Comparison of ENCODE assay signal across 27 cellular contexts in the genomic region with DNA sequence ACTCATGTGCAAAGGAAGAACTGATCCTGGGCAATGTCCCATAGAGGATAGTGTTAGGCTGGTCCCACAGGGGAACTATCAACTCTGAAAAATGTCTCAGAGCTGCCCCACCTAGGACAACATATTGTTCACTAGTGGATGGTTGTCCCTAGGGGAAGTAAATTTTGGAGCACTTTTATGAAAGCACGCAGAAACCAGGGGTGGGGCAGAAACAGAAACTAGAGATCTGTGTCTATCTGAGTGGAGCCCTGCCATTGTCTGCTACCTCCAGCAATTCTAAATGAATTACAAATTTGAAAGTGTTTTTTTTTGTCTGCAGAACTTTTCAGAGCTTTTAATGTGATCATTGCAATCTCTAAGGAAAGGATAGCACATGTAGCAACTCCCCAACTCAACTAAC.
"Had no signal": no experiment of that assay in that cellular context is flagged by ENCODE, and none has a peak within 500 bp of the region (broad histone marks: within the 10 kb centered on the region; RNA-seq: fewer than 3 reads in every experiment).

No MANE protein-coding gene starts in this region.

- H3K4me3 Mint-ChIP-seq: activated CD4-positive, alpha-beta memory T cell treated with anti-CD3 and anti-CD28 coated beads for 36 hours; activated T-cell treated with anti-CD3 and anti-CD28 coated beads, Interleukin-2, amount 50 U/mL, for 24 hours; endodermal cell; stimulated activated naive B cell treated with anti-CD40 and anti-IgM and Interleukin-4, amounts not matched to agents 10 μg/mL and 1 μg/mL and 100 μg/mL, for 72 hours; T-helper 2 cell treated with Interferon-gamma antibody and Interleukin-4, amounts not matched to agents 5 μg/mL and 100 μg/mL, for 36 hours had no signal

- H3K9ac ChIP-seq: parathyroid adenoma had no signal

- H3K27ac Mint-ChIP-seq: activated CD4-positive, alpha-beta memory T cell treated with anti-CD3 and anti-CD28 coated beads for 36 hours; activated T-cell treated with anti-CD3 and anti-CD28 coated beads, Interleukin-2, amount 50 U/mL, for 24 hours; endodermal cell; stimulated activated naive B cell treated with anti-CD40 and anti-IgM and Interleukin-4, amounts not matched to agents 10 μg/mL and 1 μg/mL and 100 μg/mL, for 72 hours; T-helper 2 cell treated with Interferon-gamma antibody and Interleukin-4, amounts not matched to agents 5 μg/mL and 100 μg/mL, for 36 hours had no signal

- H2AFZ ChIP-seq: parathyroid adenoma had no signal

- H3K79me2 ChIP-seq: parathyroid adenoma had no signal

- ATAC-seq: esophagus mucosa; left cardiac atrium; left ventricle myocardium superior; stimulated activated naive B cell treated with anti-CD40 and anti-IgM and Interleukin-4, amounts not matched to agents 10 μg/mL and 1 μg/mL and 100 μg/mL, for 72 hours had no signal

- H3K4me1 ChIP-seq: parathyroid adenoma, thyroid gland had no signal

- H3K9me3 ChIP-seq: right atrium auricular region, stomach, thyroid gland, upper lobe of right lung had no signal

- H3K27ac ChIP-seq: parathyroid adenoma, right atrium auricular region, stomach, thyroid gland, upper lobe of right lung, VCaP had no signal

- H3K36me3 ChIP-seq: right atrium auricular region, stomach, thyroid gland, upper lobe of right lung had no signal

- H3K36me3 Mint-ChIP-seq: activated CD4-positive, alpha-beta memory T cell treated with anti-CD3 and anti-CD28 coated beads for 36 hours; stimulated activated naive B cell treated with anti-CD40 and anti-IgM and Interleukin-4, amounts not matched to agents 10 μg/mL and 1 μg/mL and 100 μg/mL, for 72 hours had no signal

- FAIRE-seq: keratinocyte had no signal

- H3K4me3 ChIP-seq: right atrium auricular region, stomach, thyroid gland, upper lobe of right lung had no signal

- H3K9me3 Mint-ChIP-seq: activated CD4-positive, alpha-beta memory T cell treated with anti-CD3 and anti-CD28 coated beads for 36 hours; activated T-cell treated with anti-CD3 and anti-CD28 coated beads, Interleukin-2, amount 50 U/mL, for 24 hours; endodermal cell; stimulated activated naive B cell treated with anti-CD40 and anti-IgM and Interleukin-4, amounts not matched to agents 10 μg/mL and 1 μg/mL and 100 μg/mL, for 72 hours; T-helper 2 cell treated with Interferon-gamma antibody and Interleukin-4, amounts not matched to agents 5 μg/mL and 100 μg/mL, for 36 hours had no signal

- H3K27me3 ChIP-seq: right atrium auricular region, stomach, thyroid gland, upper lobe of right lung had no signal

- DNase-seq: activated CD4-positive, alpha-beta memory T cell treated with anti-CD3 and anti-CD28 coated beads for 36 hours; activated CD4-positive, alpha-beta T cell treated with anti-CD3 and anti-CD28 coated beads for 48 hours; activated CD8-positive, alpha-beta memory T cell treated with anti-CD3 and anti-CD28 coated beads, Interleukin-2, amount 50 U/mL, for 48 hours; activated gamma-delta T cell treated with Interleukin-2 at 50 U/mL for 16 hours; activated naive CD4-positive, alpha-beta T cell treated with anti-CD3 and anti-CD28 coated beads, Interleukin-2, amount 50 U/mL, for 16 hours; activated T-cell treated with anti-CD3 and anti-CD28 coated beads, Interleukin-2, amount 50 U/mL, for 24 hours; amniotic stem cell; caudate nucleus; endodermal cell; foreskin fibroblast; head of caudate nucleus; hippocampal formation; left cardiac atrium; left ventricle myocardium superior; nucleus accumbens; stimulated activated CD4-positive, alpha-beta T cell treated with anti-CD3 and anti-CD28 coated beads, Interleukin-15, amount 100 ng/mL, for 24 hours; stimulated activated CD4-positive, alpha-beta T cell treated with anti-CD3 and anti-CD28 coated beads, Interleukin-2, amount 100 ng/mL, for 24 hours; stimulated activated naive B cell treated with anti-CD40 and anti-IgM and Interleukin-4, amounts not matched to agents 10 μg/mL and 1 μg/mL and 100 μg/mL, for 72 hours; stomach; thyroid gland; upper lobe of right lung had no signal
